ENCODE assay signal across 1 cellular context in genomic region chr20:63132131-63132714, GRCh38.
A peak's percentile ranks its signal among the peaks of the same experiment; 100 is the strongest.
TF ChIP-seq lines count a peak whose summit lies in the region.

No MANE protein-coding gene starts in this region.

TF ChIP-seq in K562, 482 proteins besides CTCF, POLR2A, EP300 and RAD21:
- TF ChIP-seq ZBTB33 (CRISPR knock-in tag; IDR thresholded peaks at IDR 0.05) = no peak
- TF ChIP-seq ZFP36 (IDR thresholded peaks at IDR 0.05; ENCODE audit: low read depth, low read length, partially characterized antibody) = peak; percentile 60
